9 cellular contexts compared by ENCODE assay signal in the genomic region with DNA sequence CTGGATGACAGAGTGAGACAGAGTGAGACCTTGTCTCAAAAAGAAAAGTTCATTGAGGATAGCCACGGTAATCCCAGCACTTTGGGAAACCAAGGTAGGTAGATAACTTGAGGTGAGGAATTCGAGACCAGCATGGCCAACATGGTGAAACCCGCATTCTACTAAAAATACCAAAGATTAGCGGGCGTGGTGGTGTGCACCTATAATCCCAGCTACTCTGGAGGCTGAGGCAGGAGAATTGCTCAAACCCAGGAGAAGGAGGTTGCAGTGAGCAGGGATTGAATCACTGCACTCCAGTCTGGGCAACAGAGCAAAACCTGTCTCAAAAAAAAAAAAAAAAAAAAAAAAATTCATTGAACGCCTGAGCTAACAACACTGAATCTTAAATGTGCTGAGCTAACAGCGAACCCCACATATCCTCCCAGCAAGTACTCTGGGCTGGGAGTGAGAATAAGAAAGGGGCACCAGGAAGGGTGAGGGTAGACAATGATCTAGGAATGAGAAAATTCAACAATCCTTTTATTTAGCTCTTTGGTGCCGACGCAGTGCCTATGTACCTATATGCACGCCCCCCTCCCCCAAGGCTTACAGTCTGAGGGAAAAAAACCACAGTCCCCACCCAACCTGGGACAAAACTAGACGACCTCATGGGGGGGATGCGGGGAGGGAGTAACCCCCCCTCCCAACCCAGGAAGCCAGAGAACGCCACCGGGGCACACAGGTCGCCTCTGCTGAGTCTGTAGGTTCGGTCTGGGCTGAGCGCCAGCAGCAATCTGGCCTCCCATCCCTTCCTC. TPM values are rescaled to one million over a fixed set of nuclear protein-coding genes. Genes with fewer than 3 reads are reported as not detected.
DNase-seq lines count a peak whose midpoint lies in the region; TF ChIP-seq lines count a peak whose summit lies in the region.
"Had no signal": no experiment of that assay in that cellular context is flagged by ENCODE, and none has a peak within 500 bp of the region (broad histone marks: within the 10 kb centered on the region; RNA-seq: fewer than 3 reads in every experiment).

No MANE protein-coding gene starts in this region.

- TF ChIP-seq POLR2A in breast epithelium (IDR thresholded peaks at IDR 0.05): no peak

- peak overlapping the region; percentile 85 for H3K4me3 Mint-ChIP-seq in nephron progenitor cell

- H3K36me3 ChIP-seq in BE2C: no peaks in the 10 kb centered on the region
- no peaks in the 10 kb centered on the region for H3K36me3 ChIP-seq in HUES48 (ENCODE audit: control insufficient read depth, insufficient read depth, low read length)
- no peaks in the 10 kb centered on the region for H3K36me3 ChIP-seq in breast epithelium

- TF ChIP-seq CTCF in BE2C (IDR thresholded peaks at IDR 0.05; ENCODE audit: low read depth, low read length) (no peak), breast epithelium (IDR thresholded peaks at IDR 0.05) (no peak), nephron progenitor cell (IDR thresholded peaks at IDR 0.05) (no peak)

- H3K4me1 ChIP-seq in BE2C (no peaks in the 10 kb centered on the region), HUES48 (ENCODE audit: control insufficient read depth, insufficient read depth, low read length) (peaks cover 3% of the 10 kb centered on the region; the same call in 1 of the 2 replicates), breast epithelium (no peaks in the 10 kb centered on the region)

- no peak overlapping the region for H3K9ac ChIP-seq in HUES48 (ENCODE audit: low read depth, low read length)

- H3K4me3 ChIP-seq in BE2C (ENCODE audit: low read depth, low read length) (peak overlapping the region; percentile 73), HUES48 (ENCODE audit: low read depth, low read length) (peak overlapping the region; percentile 56), breast epithelium (peak overlapping the region; percentile 50 to 81 (median 62))

- peaks cover 66% of the 10 kb centered on the region for H3K27me3 Mint-ChIP-seq in nephron progenitor cell (ENCODE audit: low read depth, poor library complexity)

- H3K36me3 Mint-ChIP-seq in nephron progenitor cell (ENCODE audit: low read depth): no peaks in the 10 kb centered on the region

- no peak overlapping the region for H3K27ac Mint-ChIP-seq in nephron progenitor cell

- no peaks in the 10 kb centered on the region for H3K9me3 Mint-ChIP-seq in nephron progenitor cell

- H3K9me3 ChIP-seq in BE2C (no peaks in the 10 kb centered on the region), HUES48 (ENCODE audit: control insufficient read depth, insufficient read depth, low read length) (no peaks in the 10 kb centered on the region), breast epithelium (no peaks in the 10 kb centered on the region)

- peaks cover 18% of the 10 kb centered on the region for H3K4me1 Mint-ChIP-seq in nephron progenitor cell

- DNase-seq in BE2C: no peak
- no peak for DNase-seq in breast epithelium (ENCODE audit: low spot score in 2 of 2)
- no peak for DNase-seq in nephron progenitor cell
- no peak for DNase-seq in stimulated activated CD4-positive, alpha-beta T cell treated with anti-CD3 and anti-CD28 coated beads, Interleukin-4, amount 100 ng/mL, for 4 hours
- no peak for DNase-seq in medulla oblongata (ENCODE audit: extremely low spot score)
- no peak for DNase-seq in occipital lobe (lab: John Stamatoyannopoulos, UW)
- DNase-seq in SIG-M5 treated with dmso at 0.1 percent for 504 hours (lab: John Stamatoyannopoulos, UW; ENCODE audit: unreplicated experiment): no peak

- intact Hi-C loops in breast epithelium (cut with DNase I; ENCODE audit: low total_unique reads): no loop called here

- peaks cover 14% of the 10 kb centered on the region for H3K27me3 ChIP-seq in BE2C
- peaks cover 49% of the 10 kb centered on the region for H3K27me3 ChIP-seq in HUES48 (ENCODE audit: control insufficient read depth, insufficient read depth, low read length)
- peaks cover 0 to 13% of the 10 kb centered on the region in 2 donors for H3K27me3 ChIP-seq in breast epithelium

- no peak overlapping the region for H3K27ac ChIP-seq in HUES48 (ENCODE audit: low read depth, low read length)
- H3K27ac ChIP-seq in breast epithelium: no peak overlapping the region

RNA-seq across cellular contexts. Expression of a gene that starts 1.4 kb away (rescaled TPM):
- not detected for polyA plus RNA-seq in BE2C (2012; ENCODE audit: insufficient read depth, insufficient read length, low read depth)
- total RNA-seq in breast epithelium: not detected
- under 0.01 TPM for total RNA-seq in occipital lobe
- total RNA-seq: subcutaneous adipose tissue had no signal

RNA-seq across cellular contexts. Expression of a gene that starts 13.3 kb away (rescaled TPM):
- 0.42 TPM for polyA plus RNA-seq in BE2C (2012; ENCODE audit: insufficient read depth, insufficient read length, low read depth)
- total RNA-seq in breast epithelium (not detected), occipital lobe (0.16 TPM)
- total RNA-seq: subcutaneous adipose tissue had no signal

RNA-seq across cellular contexts. Expression of a gene that starts 40.6 kb away (rescaled TPM):
- 164 TPM for polyA plus RNA-seq in BE2C (2012; ENCODE audit: insufficient read depth, insufficient read length, low read depth)
- total RNA-seq in breast epithelium (100 to 1,000 TPM in 1 of 3 donors, 10 to 100 TPM in 2; 48.3 to 104 (median 99.8) TPM), occipital lobe (54.4 TPM)
